ENCODE assay signal across 19 cellular contexts in the genomic region with DNA sequence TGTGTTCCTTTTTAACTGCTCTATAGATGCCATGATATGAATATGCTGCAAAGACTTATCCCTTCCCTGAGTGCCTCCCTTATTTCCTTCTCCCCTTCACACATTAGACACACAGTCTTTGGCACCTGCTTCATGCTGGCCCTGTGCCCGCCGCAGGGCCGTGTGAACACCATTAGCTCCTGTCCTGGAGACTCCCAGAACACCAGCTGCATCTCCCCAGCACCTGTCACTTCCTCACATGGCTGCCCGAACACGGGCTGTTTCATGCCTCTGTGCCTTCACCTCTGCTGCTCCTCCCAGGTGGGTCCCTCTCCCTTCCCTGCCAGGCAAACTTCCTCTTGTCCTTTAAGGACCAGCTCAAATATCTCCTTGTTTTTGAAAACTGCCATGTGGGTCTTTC. TPM values are rescaled to one million over a fixed set of nuclear protein-coding genes. Genes with fewer than 3 reads are reported as not detected.
A peak's percentile ranks its signal among the peaks of the same experiment; 100 is the strongest.
DNase-seq lines count a peak whose midpoint lies in the region; ATAC-seq lines count a peak whose summit lies in the region.
"Had no signal": no experiment of that assay in that cellular context is flagged by ENCODE, and none has a peak within 500 bp of the region (broad histone marks: within the 10 kb centered on the region; RNA-seq: fewer than 3 reads in every experiment).

No MANE protein-coding gene starts in this region.

- DNase-seq in COR-L47 (lab: John Stamatoyannopoulos, UW), result peak; percentile 24
- peak; percentile 62 for DNase-seq in NCI-H1105 (lab: John Stamatoyannopoulos, UW)
- peak; percentile 32 for DNase-seq in NCI-H345 treated with DMSO at 0.1 percent for 48 hours (lab: John Stamatoyannopoulos, UW; ENCODE audit: unreplicated experiment)
- peak in 1 of 2 donors; percentile 13 for DNase-seq in left colon
- DNase-seq in NCI-H82 (lab: John Stamatoyannopoulos, UW), result no peak
- no peak for DNase-seq in HuH-7 (ENCODE audit: low spot score)
- DNase-seq in stimulated activated CD4-positive, alpha-beta T cell treated with anti-CD3 and anti-CD28 coated beads, Interleukin-12 subunit alpha, Interleukin-12 subunit beta, amount 100 ng/mL, for 4 hours, result no peak
- no peak for DNase-seq in activated naive CD4-positive, alpha-beta T cell (lab: John Stamatoyannopoulos, UW)
- DNase-seq: activated CD4-positive, CD25-positive, alpha-beta regulatory T cell treated with anti-CD3 and anti-CD28 coated beads, Interleukin-2, amount 50 U/mL, for 72 hours; GF-D8; HCEC 1CT; KBM-7; MV-4-11; right cardiac atrium; stimulated activated naive CD8-positive, alpha-beta T cell treated with anti-CD3 and anti-CD28 coated beads, Interleukin-15, amount 100 ng/mL, for 72 hours; T-helper 9 cell had no signal

- intact Hi-C loops in left colon (cut with DNase I, micrococcal nuclease), result no loop called here

- peak; percentile 58 for ATAC-seq in left colon
- ATAC-seq: gastroesophageal sphincter; GM12878; right cardiac atrium; SK-N-SH treated with all-trans-retinoic acid at 6 μM for 48 hours; stimulated activated naive CD8-positive, alpha-beta T cell treated with anti-CD3 and anti-CD28 coated beads, Interleukin-15, amount 100 ng/mL, for 72 hours had no signal

RNA-seq across cellular contexts. Expression of gene SEC13, which starts 40.5 kb away (rescaled TPM):
- total RNA-seq in left colon, result 100 to 1,000 TPM; 107 to 134 TPM

Comparison
In these comparisons a context has a peak if more than half of its experiments do, and no peak if none do; other contexts are left out.
1. DNase-seq: peak in COR-L47 (single experiment), NCI-H1105 (single experiment) and NCI-H345 treated with DMSO at 0.1 percent for 48 hours (single experiment); none in NCI-H82 (single experiment), HuH-7 (single experiment), stimulated activated CD4-positive, alpha-beta T cell treated with anti-CD3 and anti-CD28 coated beads, Interleukin-12 subunit alpha, Interleukin-12 subunit beta, amount 100 ng/mL, for 4 hours (single experiment) and activated naive CD4-positive, alpha-beta T cell (0 of 4).